8 cellular contexts compared by ENCODE assay signal in genomic region chr5:142432369-142432863, GRCh38.
DNase-seq lines count a peak whose midpoint lies in the region.

No MANE protein-coding gene starts in this region.

- DNase-seq in SHP77 (lab: John Stamatoyannopoulos, UW) (peak; percentile 7 to 18), SHP77 treated with DMSO at 0.1 percent for 48 hours (lab: John Stamatoyannopoulos, UW) (no peak), KG1 (lab: John Stamatoyannopoulos, UW) (no peak), HT-29 (ENCODE audit: low spot score) (no peak), NOMO-1 (lab: John Stamatoyannopoulos, UW; ENCODE audit: unreplicated experiment in 2 of 2) (no peak)
- DNase-seq in activated effector memory CD4-positive, alpha-beta T cell treated with Interleukin-2 at 50 U/mL for 16 hours, result peak; percentile 20
- peak; percentile 18 for DNase-seq in stimulated activated CD4-positive, alpha-beta T cell treated with anti-CD3 and anti-CD28 coated beads, Interleukin-4, amount 100 ng/mL, for 1 hour

- H3K27ac ChIP-seq in KOPT-K1 (ENCODE audit: low read depth, low read length, poor library complexity, severe bottlenecking), result peak overlapping the region; percentile 66

- no peaks in the 10 kb centered on the region for H3K36me3 ChIP-seq in KOPT-K1 (ENCODE audit: insufficient read depth, low read length)

- no peaks in the 10 kb centered on the region for H3K9me3 ChIP-seq in KOPT-K1 (ENCODE audit: insufficient read depth, low read length, poor library complexity, severe bottlenecking)

Comparison
In these comparisons a context has a peak if more than half of its experiments do, and no peak if none do; other contexts are left out.
1. DNase-seq: peak in SHP77 (2 of 2), activated effector memory CD4-positive, alpha-beta T cell treated with Interleukin-2 at 50 U/mL for 16 hours (single experiment) and stimulated activated CD4-positive, alpha-beta T cell treated with anti-CD3 and anti-CD28 coated beads, Interleukin-4, amount 100 ng/mL, for 1 hour (single experiment); none in SHP77 treated with DMSO at 0.1 percent for 48 hours (single experiment), KG1 (single experiment), HT-29 (single experiment) and NOMO-1 (0 of 2).